ENCODE assay signal across 1 cellular context in the genomic region with DNA sequence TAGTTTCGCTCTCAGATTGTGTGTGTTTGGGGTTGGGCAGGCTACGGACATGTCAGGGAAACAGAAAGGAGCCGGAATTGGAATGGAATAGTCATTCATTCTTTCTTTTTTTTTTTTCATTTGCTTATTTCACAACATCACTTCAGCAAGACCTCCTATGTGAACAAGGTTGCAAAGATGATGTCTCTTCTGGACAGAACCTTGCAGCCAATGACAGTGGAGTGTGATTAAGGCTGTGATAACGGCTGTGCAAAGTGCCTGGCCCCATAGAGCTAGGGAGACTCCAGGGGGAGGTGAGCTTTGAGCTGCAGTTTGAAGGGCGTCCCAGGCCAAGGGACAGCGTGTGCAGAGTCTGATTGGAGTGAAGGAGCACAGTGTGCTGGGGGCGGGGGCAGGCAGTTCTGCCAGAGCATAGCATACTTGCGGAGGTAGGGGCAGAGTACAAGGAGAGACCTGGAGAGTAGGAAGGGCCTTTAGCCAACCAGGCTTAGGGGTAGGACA.
TF ChIP-seq lines count a peak whose summit lies in the region.

No MANE protein-coding gene starts in this region.

TF ChIP-seq in HepG2, 621 proteins besides CTCF, POLR2A, EP300 and RAD21 (continues in another document):
- TF ChIP-seq ZNF766 (CRISPR knock-in tag; IDR thresholded peaks at IDR 0.05; ENCODE audit: borderline replicate concordance) (no peak), ZZZ3 (CRISPR knock-in tag; IDR thresholded peaks at IDR 0.05; ENCODE audit: borderline replicate concordance) (no peak), ZNF768 (CRISPR knock-in tag; IDR thresholded peaks at IDR 0.05) (no peak), ZBTB1 (CRISPR knock-in tag; IDR thresholded peaks at IDR 0.05; ENCODE audit: borderline replicate concordance) (no peak), HOXA5 (CRISPR knock-in tag; IDR thresholded peaks at IDR 0.05) (0 out of 2 replicates have a peak, but pooled peaks have one; percentile 52), ZFP36 (IDR thresholded peaks at IDR 0.05; ENCODE audit: borderline replicate concordance, low read depth, low read length, partially characterized antibody) (no peak), TRIM24 (CRISPR knock-in tag; IDR thresholded peaks at IDR 0.05) (0 out of 2 replicates have a peak, but pooled peaks have one; percentile 27), MEIS2 (CRISPR knock-in tag; IDR thresholded peaks at IDR 0.05) (peak; percentile 53; the same call in 1 of the 2 replicates), MIXL1 (CRISPR knock-in tag; IDR thresholded peaks at IDR 0.05) (peak; percentile 44), NCOA2 (CRISPR knock-in tag; IDR thresholded peaks at IDR 0.05) (peak; percentile 40; the same call in 1 of the 2 replicates), HMG20B (CRISPR knock-in tag; conservative IDR thresholded peaks at IDR 0.05) (0 out of 2 replicates have a peak, but pooled peaks have one; percentile 42), REXO4 (CRISPR knock-in tag; IDR thresholded peaks at IDR 0.05; ENCODE audit: borderline replicate concordance) (no peak), PCBP2 (optimal IDR thresholded peaks at IDR 0.05; ENCODE audit: low read depth, low read length, poor library complexity, severe bottlenecking) (no peak), ZFY (CRISPR knock-in tag; IDR thresholded peaks at IDR 0.05) (no peak), FOSL2 (CRISPR knock-in tag; IDR thresholded peaks at IDR 0.05) (peak; percentile 39; the same call in 1 of the 2 replicates), NONO (IDR thresholded peaks at IDR 0.05) (no peak), NONO (CRISPR knock-in tag; conservative IDR thresholded peaks at IDR 0.05) (peak; percentile 93; the same call in 1 of the 2 replicates), RNF2 (conservative IDR thresholded peaks at IDR 0.05; ENCODE audit: low read depth) (no peak), ZNF749 (CRISPR knock-in tag; IDR thresholded peaks at IDR 0.05; ENCODE audit: borderline replicate concordance) (no peak), MIER3 (CRISPR knock-in tag; IDR thresholded peaks at IDR 0.05; ENCODE audit: borderline replicate concordance) (no peak), ZNF260 (CRISPR knock-in tag; IDR thresholded peaks at IDR 0.05; ENCODE audit: borderline replicate concordance, low read depth) (no peak), ZNF724P (CRISPR knock-in tag; IDR thresholded peaks at IDR 0.05; ENCODE audit: borderline replicate concordance) (no peak), ZBTB8A (CRISPR knock-in tag; IDR thresholded peaks at IDR 0.05; ENCODE audit: borderline replicate concordance, low read depth) (no peak), EZH2 (conservative IDR thresholded peaks at IDR 0.05; ENCODE audit: low read depth, low read length) (no peak), ZNF619 (CRISPR knock-in tag; IDR thresholded peaks at IDR 0.05) (no peak), HOXA7 (CRISPR knock-in tag; IDR thresholded peaks at IDR 0.05) (no peak), ZNF776 (CRISPR knock-in tag; IDR thresholded peaks at IDR 0.05) (no peak), HHEX (CRISPR knock-in tag; IDR thresholded peaks at IDR 0.05) (no peak), ZSCAN25 (CRISPR knock-in tag; IDR thresholded peaks at IDR 0.05) (no peak), U2AF1 (optimal IDR thresholded peaks at IDR 0.05; ENCODE audit: low read depth, low read length) (no peak), GTF2F1 (IDR thresholded peaks at IDR 0.05; ENCODE audit: low read length) (no peak), ZNF543 (CRISPR knock-in tag; IDR thresholded peaks at IDR 0.05) (no peak)
- TF ChIP-seq, protein P1, sequence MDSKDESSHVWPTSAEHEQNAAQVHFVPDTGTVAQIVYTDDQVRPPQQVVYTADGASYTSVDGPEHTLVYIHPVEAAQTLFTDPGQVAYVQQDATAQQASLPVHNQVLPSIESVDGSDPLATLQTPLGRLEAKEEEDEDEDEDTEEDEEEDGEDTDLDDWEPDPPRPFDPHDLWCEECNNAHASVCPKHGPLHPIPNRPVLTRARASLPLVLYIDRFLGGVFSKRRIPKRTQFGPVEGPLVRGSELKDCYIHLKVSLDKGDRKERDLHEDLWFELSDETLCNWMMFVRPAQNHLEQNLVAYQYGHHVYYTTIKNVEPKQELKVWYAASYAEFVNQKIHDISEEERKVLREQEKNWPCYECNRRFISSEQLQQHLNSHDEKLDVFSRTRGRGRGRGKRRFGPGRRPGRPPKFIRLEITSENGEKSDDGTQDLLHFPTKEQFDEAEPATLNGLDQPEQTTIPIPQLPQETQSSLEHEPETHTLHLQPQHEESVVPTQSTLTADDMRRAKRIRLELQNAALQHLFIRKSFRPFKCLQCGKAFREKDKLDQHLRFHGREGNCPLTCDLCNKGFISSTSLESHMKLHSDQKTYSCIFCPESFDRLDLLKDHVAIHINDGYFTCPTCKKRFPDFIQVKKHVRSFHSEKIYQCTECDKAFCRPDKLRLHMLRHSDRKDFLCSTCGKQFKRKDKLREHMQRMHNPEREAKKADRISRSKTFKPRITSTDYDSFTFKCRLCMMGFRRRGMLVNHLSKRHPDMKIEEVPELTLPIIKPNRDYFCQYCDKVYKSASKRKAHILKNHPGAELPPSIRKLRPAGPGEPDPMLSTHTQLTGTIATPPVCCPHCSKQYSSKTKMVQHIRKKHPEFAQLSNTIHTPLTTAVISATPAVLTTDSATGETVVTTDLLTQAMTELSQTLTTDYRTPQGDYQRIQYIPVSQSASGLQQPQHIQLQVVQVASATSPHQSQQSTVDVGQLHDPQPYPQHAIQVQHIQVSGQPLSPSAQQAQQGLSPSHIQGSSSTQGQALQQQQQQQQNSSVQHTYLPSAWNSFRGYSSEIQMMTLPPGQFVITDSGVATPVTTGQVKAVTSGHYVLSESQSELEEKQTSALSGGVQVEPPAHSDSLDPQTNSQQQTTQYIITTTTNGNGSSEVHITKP (CRISPR knock-in tag; IDR thresholded peaks at IDR 0.05; ENCODE audit: low read depth) = no peak
- TF ChIP-seq, protein P2, sequence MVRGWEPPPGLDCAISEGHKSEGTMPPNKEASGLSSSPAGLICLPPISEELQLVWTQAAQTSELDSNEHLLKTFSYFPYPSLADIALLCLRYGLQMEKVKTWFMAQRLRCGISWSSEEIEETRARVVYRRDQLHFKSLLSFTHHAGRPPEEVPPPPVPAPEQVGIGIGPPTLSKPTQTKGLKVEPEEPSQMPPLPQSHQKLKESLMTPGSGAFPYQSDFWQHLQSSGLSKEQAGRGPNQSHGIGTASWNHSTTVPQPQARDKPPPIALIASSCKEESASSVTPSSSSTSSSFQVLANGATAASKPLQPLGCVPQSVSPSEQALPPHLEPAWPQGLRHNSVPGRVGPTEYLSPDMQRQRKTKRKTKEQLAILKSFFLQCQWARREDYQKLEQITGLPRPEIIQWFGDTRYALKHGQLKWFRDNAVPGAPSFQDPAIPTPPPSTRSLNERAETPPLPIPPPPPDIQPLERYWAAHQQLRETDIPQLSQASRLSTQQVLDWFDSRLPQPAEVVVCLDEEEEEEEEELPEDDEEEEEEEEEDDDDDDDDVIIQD (CRISPR knock-in tag; IDR thresholded peaks at IDR 0.05; ENCODE audit: low read depth) = no peak
- TF ChIP-seq, protein P3, sequence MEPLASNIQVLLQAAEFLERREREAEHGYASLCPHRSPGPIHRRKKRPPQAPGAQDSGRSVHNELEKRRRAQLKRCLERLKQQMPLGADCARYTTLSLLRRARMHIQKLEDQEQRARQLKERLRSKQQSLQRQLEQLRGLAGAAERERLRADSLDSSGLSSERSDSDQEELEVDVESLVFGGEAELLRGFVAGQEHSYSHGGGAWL (CRISPR knock-in tag; IDR thresholded peaks at IDR 0.05) = no peak
- TF ChIP-seq, protein P4, sequence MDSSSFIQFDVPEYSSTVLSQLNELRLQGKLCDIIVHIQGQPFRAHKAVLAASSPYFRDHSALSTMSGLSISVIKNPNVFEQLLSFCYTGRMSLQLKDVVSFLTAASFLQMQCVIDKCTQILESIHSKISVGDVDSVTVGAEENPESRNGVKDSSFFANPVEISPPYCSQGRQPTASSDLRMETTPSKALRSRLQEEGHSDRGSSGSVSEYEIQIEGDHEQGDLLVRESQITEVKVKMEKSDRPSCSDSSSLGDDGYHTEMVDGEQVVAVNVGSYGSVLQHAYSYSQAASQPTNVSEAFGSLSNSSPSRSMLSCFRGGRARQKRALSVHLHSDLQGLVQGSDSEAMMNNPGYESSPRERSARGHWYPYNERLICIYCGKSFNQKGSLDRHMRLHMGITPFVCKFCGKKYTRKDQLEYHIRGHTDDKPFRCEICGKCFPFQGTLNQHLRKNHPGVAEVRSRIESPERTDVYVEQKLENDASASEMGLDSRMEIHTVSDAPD (CRISPR knock-in tag; IDR thresholded peaks at IDR 0.05) = peak; percentile 44; the same call in 1 of the 2 replicates
- TF ChIP-seq, protein P5, sequence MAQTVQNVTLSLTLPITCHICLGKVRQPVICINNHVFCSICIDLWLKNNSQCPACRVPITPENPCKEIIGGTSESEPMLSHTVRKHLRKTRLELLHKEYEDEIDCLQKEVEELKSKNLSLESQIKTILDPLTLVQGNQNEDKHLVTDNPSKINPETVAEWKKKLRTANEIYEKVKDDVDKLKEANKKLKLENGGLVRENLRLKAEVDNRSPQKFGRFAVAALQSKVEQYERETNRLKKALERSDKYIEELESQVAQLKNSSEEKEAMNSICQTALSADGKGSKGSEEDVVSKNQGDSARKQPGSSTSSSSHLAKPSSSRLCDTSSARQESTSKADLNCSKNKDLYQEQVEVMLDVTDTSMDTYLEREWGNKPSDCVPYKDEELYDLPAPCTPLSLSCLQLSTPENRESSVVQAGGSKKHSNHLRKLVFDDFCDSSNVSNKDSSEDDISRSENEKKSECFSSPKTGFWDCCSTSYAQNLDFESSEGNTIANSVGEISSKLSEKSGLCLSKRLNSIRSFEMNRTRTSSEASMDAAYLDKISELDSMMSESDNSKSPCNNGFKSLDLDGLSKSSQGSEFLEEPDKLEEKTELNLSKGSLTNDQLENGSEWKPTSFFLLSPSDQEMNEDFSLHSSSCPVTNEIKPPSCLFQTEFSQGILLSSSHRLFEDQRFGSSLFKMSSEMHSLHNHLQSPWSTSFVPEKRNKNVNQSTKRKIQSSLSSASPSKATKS (CRISPR knock-in tag; IDR thresholded peaks at IDR 0.05) = no peak
- TF ChIP-seq, protein P6, sequence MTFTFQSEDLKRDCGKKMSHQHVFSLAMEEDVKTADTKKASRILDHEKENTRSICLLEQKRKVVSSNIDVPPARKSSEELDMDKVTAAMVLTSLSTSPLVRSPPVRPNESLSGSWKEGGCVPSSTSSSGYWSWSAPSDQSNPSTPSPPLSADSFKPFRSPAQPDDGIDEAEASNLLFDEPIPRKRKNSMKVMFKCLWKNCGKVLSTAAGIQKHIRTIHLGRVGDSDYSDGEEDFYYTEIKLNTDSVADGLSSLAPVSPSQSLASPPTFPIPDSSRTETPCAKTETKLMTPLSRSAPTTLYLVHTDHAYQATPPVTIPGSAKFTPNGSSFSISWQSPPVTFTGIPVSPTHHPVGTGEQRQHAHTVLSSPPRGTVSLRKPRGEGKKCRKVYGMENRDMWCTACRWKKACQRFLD (CRISPR knock-in tag; IDR thresholded peaks at IDR 0.05; ENCODE audit: borderline replicate concordance) = no peak
- TF ChIP-seq, protein P7, sequence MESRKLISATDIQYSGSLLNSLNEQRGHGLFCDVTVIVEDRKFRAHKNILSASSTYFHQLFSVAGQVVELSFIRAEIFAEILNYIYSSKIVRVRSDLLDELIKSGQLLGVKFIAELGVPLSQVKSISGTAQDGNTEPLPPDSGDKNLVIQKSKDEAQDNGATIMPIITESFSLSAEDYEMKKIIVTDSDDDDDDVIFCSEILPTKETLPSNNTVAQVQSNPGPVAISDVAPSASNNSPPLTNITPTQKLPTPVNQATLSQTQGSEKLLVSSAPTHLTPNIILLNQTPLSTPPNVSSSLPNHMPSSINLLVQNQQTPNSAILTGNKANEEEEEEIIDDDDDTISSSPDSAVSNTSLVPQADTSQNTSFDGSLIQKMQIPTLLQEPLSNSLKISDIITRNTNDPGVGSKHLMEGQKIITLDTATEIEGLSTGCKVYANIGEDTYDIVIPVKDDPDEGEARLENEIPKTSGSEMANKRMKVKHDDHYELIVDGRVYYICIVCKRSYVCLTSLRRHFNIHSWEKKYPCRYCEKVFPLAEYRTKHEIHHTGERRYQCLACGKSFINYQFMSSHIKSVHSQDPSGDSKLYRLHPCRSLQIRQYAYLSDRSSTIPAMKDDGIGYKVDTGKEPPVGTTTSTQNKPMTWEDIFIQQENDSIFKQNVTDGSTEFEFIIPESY (CRISPR knock-in tag; IDR thresholded peaks at IDR 0.05) = no peak
- TF ChIP-seq, protein P8, sequence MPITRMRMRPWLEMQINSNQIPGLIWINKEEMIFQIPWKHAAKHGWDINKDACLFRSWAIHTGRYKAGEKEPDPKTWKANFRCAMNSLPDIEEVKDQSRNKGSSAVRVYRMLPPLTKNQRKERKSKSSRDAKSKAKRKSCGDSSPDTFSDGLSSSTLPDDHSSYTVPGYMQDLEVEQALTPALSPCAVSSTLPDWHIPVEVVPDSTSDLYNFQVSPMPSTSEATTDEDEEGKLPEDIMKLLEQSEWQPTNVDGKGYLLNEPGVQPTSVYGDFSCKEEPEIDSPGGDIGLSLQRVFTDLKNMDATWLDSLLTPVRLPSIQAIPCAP (CRISPR knock-in tag; IDR thresholded peaks at IDR 0.05; ENCODE audit: low read depth) = no peak
- TF ChIP-seq, protein P9, sequence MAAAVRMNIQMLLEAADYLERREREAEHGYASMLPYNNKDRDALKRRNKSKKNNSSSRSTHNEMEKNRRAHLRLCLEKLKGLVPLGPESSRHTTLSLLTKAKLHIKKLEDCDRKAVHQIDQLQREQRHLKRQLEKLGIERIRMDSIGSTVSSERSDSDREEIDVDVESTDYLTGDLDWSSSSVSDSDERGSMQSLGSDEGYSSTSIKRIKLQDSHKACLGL (CRISPR knock-in tag; IDR thresholded peaks at IDR 0.05) = no peak
- TF ChIP-seq, protein P10, sequence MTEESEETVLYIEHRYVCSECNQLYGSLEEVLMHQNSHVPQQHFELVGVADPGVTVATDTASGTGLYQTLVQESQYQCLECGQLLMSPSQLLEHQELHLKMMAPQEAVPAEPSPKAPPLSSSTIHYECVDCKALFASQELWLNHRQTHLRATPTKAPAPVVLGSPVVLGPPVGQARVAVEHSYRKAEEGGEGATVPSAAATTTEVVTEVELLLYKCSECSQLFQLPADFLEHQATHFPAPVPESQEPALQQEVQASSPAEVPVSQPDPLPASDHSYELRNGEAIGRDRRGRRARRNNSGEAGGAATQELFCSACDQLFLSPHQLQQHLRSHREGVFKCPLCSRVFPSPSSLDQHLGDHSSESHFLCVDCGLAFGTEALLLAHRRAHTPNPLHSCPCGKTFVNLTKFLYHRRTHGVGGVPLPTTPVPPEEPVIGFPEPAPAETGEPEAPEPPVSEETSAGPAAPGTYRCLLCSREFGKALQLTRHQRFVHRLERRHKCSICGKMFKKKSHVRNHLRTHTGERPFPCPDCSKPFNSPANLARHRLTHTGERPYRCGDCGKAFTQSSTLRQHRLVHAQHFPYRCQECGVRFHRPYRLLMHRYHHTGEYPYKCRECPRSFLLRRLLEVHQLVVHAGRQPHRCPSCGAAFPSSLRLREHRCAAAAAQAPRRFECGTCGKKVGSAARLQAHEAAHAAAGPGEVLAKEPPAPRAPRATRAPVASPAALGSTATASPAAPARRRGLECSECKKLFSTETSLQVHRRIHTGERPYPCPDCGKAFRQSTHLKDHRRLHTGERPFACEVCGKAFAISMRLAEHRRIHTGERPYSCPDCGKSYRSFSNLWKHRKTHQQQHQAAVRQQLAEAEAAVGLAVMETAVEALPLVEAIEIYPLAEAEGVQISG (CRISPR knock-in tag; IDR thresholded peaks at IDR 0.05) = peak; percentile 69
- TF ChIP-seq, protein P11, sequence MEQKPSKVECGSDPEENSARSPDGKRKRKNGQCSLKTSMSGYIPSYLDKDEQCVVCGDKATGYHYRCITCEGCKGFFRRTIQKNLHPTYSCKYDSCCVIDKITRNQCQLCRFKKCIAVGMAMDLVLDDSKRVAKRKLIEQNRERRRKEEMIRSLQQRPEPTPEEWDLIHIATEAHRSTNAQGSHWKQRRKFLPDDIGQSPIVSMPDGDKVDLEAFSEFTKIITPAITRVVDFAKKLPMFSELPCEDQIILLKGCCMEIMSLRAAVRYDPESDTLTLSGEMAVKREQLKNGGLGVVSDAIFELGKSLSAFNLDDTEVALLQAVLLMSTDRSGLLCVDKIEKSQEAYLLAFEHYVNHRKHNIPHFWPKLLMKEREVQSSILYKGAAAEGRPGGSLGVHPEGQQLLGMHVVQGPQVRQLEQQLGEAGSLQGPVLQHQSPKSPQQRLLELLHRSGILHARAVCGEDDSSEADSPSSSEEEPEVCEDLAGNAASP (CRISPR knock-in tag; IDR thresholded peaks at IDR 0.05; ENCODE audit: borderline replicate concordance) = peak; percentile 90; the same call in 1 of the 2 replicates
